Comparison of ENCODE assay signal across 1 cellular context in the genomic region with DNA sequence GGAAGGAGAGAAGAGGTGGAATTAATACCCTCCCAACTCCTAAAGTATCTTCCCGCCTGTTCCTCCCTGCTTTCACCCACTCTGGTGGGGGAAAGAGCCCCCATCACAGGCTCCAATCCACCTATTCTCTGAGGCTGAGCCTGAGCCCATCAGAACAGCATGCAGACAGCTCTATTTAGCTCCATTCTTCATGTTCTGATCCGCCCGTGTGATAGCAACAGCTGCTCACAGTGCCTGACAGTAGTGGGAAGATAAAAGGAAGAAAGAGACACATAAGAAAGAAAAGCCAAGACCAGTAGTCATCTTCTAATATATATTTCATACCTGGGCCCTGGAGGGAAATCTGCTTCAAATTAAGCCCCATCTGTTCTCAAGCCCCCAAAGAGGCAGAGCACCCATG.
TF ChIP-seq lines count a peak whose summit lies in the region.

No MANE protein-coding gene starts in this region.

TF ChIP-seq in K562, 482 proteins besides CTCF, POLR2A, EP300 and RAD21 (continued from another document):
- TF ChIP-seq ZNF699 (CRISPR knock-in tag; IDR thresholded peaks at IDR 0.05; ENCODE audit: insufficient replicate concordance) (no peak), TBL1XR1 (IDR thresholded peaks at IDR 0.05; ENCODE audit: low read length in 2 of 2) (no peak)
